In the genomic region with DNA sequence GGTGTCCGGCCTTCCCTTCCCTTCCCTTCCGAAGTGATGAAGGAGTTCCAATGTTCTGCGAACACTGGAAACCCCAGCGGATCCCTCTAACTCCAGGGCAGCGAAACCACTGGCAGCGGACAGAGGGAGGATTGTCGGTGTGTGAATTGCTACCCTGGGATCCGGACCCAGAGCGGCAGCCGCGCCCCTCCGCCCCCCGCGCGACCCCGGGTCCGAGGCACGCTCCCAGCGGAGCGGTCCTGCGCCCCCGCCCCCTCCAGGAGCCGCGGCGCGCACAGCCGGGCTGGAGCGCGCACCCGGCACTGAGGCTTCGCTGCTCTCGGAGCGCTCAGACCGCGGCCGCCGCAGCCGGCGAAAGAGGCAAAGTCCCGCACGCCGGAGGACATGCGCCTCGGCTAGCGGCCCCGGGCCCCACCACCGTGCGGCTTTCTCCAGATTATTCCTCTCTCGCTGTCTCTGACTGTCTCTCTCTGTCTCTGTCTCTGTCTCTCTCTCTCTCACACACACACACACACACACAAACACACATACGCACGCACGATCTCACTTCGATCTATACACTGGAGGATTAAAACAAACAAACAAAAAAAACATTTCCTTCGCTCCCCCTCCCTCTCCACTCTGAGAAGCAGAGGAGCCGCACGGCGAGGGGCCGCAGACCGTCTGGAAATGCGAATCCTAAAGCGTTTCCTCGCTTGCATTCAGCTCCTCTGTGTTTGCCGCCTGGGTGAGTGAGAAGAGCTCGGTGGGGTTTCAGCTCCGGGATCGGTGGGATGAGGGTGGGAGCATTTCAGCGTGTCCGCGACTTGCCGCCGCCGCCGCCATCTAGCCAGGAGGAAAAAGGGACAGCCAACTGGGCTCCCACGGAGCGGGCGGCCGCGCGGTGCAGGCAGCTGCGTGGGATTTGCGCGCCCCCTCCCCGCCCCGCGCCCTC, we compare ENCODE assay signal across 8 cellular contexts. TPM values are rescaled to one million over a fixed set of nuclear protein-coding genes. Genes with fewer than 3 reads are reported as not detected.
DNase-seq lines count a peak whose midpoint lies in the region; ATAC-seq, FAIRE-seq and TF ChIP-seq lines count a peak whose summit lies in the region.

A gene (plus strand): TSS at position 331 of the 934 bp plus-strand sequence. CDS start 339 bp downstream, at position 670.

- H3K36me3 ChIP-seq in ES-I3 (ENCODE audit: insufficient read depth, low read length) = no peaks in the 10 kb centered on the region
- H3K36me3 ChIP-seq in smooth muscle cell (ENCODE audit: low read depth) = no peaks in the 10 kb centered on the region

- under 1% methylated on average over 59 of the region's 85 CpGs for WGBS in smooth muscle cell (ENCODE audit: low lambda C conversion rate)

- H3K27ac Mint-ChIP-seq in MCF 10A (ENCODE audit: low read depth, unreplicated experiment) (peak within 1 kb of the TSS; percentile 74), immature natural killer cell (no peak within 1 kb of the TSS)

- no TSS peak for BruUV-seq in MCF 10A (replicated peaks; lab: Mats Ljungman, UMichigan)

- no peaks in the 10 kb centered on the region for H4K20me1 ChIP-seq in smooth muscle cell (ENCODE audit: low read depth)

- CTCF ChIA-PET in MCF 10A (lab: Yijun Ruan, JAX) = interaction anchor here (0.5 to 2.3 kb wide), 15 partner anchors 12 to 269 kb away, joined by 3 to 20 read pairs (median 3); no protein-coding TSS in a partner anchor

- peak within 1 kb of the TSS; percentile 73 for H3K4me3 ChIP-seq in smooth muscle cell

- H3K9me3 ChIP-seq in ES-I3 (ENCODE audit: control insufficient read depth, insufficient read depth, low read length) (no peaks in the 10 kb centered on the region), smooth muscle cell (replicated peaks; ENCODE audit: low read depth) (no peaks in the 10 kb centered on the region)

- TF ChIP-seq POLR2A in GM12892 (IDR thresholded peaks at IDR 0.05; ENCODE audit: low read depth, low read length) = no peak

- H3K79me2 ChIP-seq in smooth muscle cell (ENCODE audit: low read depth) = no peaks in the 10 kb centered on the region

- H3K9ac ChIP-seq in ES-I3 (ENCODE audit: low read depth, low read length) (peak within 1 kb of the TSS; percentile 93), smooth muscle cell (ENCODE audit: low read depth) (no peak within 1 kb of the TSS)

- peak within 1 kb of the TSS; percentile 82 for H2AFZ ChIP-seq in smooth muscle cell (ENCODE audit: low read depth)

- H3K27me3 Mint-ChIP-seq in MCF 10A (ENCODE audit: insufficient read depth, unreplicated experiment) = no peaks in the 10 kb centered on the region
- peaks cover 8 to 24% (median 13%) of the 10 kb centered on the region in 3 donors for H3K27me3 Mint-ChIP-seq in immature natural killer cell (ENCODE audit: low read depth in 3 of 3)

- H3K9me3 Mint-ChIP-seq in MCF 10A (ENCODE audit: unreplicated experiment) = no peaks in the 10 kb centered on the region
- H3K9me3 Mint-ChIP-seq in immature natural killer cell = peaks cover 0 to 44% (median 10%) of the 10 kb centered on the region in 6 donors

- no peaks in the 10 kb centered on the region for H3K4me1 Mint-ChIP-seq in MCF 10A (ENCODE audit: insufficient read depth, unreplicated experiment)
- peaks cover 0 to 6% of the 10 kb centered on the region in 2 donors for H3K4me1 Mint-ChIP-seq in immature natural killer cell

- H3K27ac ChIP-seq in smooth muscle cell (ENCODE audit: low read depth) = no peak within 1 kb of the TSS

- intact Hi-C loops in MCF 10A (cut with micrococcal nuclease) = loop anchor here (5.0 kb wide), 3 partner anchors 74 to 121 kb away; no protein-coding TSS in a partner anchor

- DNase-seq in NCI-H1417 (lab: John Stamatoyannopoulos, UW) (peak; percentile 34 to 93 (median 86)), MCF 10A (ENCODE audit: unreplicated experiment) (peak; percentile 23), immature natural killer cell (no peak), smooth muscle cell (lab: John Stamatoyannopoulos, UW; ENCODE audit: unreplicated experiment) (no peak), GM12892 (ENCODE audit: insufficient read length) (no peak)
- DNase-seq in activated CD4-positive, CD25-positive, alpha-beta regulatory T cell (lab: John Stamatoyannopoulos, UW) = no peak

- H3K27me3 ChIP-seq in smooth muscle cell (ENCODE audit: low read depth) = peaks cover 78% of the 10 kb centered on the region

- no peak for FAIRE-seq in GM12892 (lab: Jason Lieb, UNC)

- ATAC-seq in HG03457 (IDR thresholded peaks at IDR 0.05; ENCODE audit: unreplicated experiment) = no peak

- peak within 1 kb of the TSS; percentile 99 for H3K4me2 ChIP-seq in smooth muscle cell

- no peaks in the 10 kb centered on the region for H3F3A ChIP-seq in smooth muscle cell (ENCODE audit: low read depth)

- POLR2A ChIA-PET in MCF 10A (lab: Yijun Ruan, JAX) = interaction anchor here (0.6 to 1.4 kb wide), 10 partner anchors 11 to 195 kb away, joined by 3 to 7 read pairs (median 4); no protein-coding TSS in a partner anchor

- H3K4me1 ChIP-seq in ES-I3 (ENCODE audit: insufficient read depth, low read length) = peaks cover 18% of the 10 kb centered on the region
- peaks cover 18% of the 10 kb centered on the region for H3K4me1 ChIP-seq in smooth muscle cell (ENCODE audit: low read depth)

- peak within 1 kb of the TSS; percentile 86 for H3K4me3 Mint-ChIP-seq in MCF 10A (ENCODE audit: unreplicated experiment)
- H3K4me3 Mint-ChIP-seq in immature natural killer cell = peak within 1 kb of the TSS in 3 of 5 donors; percentile 5 to 18 (median 7)

- H3K36me3 Mint-ChIP-seq in MCF 10A (ENCODE audit: insufficient read depth, unreplicated experiment) = no peaks in the 10 kb centered on the region
- H3K36me3 Mint-ChIP-seq in immature natural killer cell = peaks cover 0 to 4% (median 4%) of the 10 kb centered on the region in 3 donors

- TF ChIP-seq CTCF in MCF 10A (IDR thresholded peaks at IDR 0.05; ENCODE audit: unreplicated experiment) = no peak
- TF ChIP-seq CTCF in smooth muscle cell (IDR thresholded peaks at IDR 0.05; ENCODE audit: borderline replicate concordance, insufficient read depth, poor library complexity, severe bottlenecking) = no peak

RNA-seq across cellular contexts. Expression of the gene that starts here (rescaled TPM):
- total RNA-seq in MCF 10A (2022) (9.8 and 11.1 TPM in 2 replicates), smooth muscle cell (2.1 and 3.1 TPM in 2 replicates)
- polyA plus RNA-seq in immature natural killer cell (not detected), smooth muscle cell (0.13 and 0.56 TPM in 2 replicates)
- polyA plus RNA-seq in GM12892 (2012; ENCODE audit: missing spikeins) = not detected

Comparison
In these comparisons a context has a peak if more than half of its experiments do, and no peak if none do; other contexts are left out.
1. DNase-seq: peak in NCI-H1417 (3 of 3) and MCF 10A (single experiment); none in immature natural killer cell (0 of 3), smooth muscle cell (single experiment), activated CD4-positive, CD25-positive, alpha-beta regulatory T cell (0 of 4) and GM12892 (single experiment).